ENCODE assay signal across 26 cellular contexts in the genomic region with DNA sequence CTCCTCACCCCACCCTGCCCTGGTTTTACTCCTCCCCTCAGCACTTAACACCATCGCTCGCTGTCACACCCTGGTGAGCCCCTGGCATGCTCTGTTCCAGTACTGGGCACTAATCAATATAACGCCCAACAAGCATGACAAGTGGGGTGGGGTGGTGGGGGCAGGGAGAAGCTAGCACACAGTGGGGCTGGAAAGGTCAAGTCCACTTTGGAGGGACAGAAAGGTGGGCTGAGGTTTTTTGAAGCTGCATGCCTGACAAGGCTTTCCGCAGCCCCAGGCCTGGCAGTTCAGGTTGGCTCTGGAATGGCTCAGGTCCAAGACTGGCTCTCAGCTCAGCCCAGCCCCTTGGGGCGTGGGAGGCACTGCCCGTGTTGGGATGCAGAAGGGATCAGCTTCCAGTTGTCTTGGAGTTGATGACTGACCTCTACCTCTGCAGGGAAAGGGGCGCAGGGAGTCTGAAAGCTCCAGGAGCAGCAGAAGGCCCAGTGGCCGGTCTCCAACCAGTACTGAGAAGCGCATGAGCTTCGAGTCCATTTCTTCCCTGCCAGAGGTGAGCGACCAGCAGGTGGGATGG. TPM values are rescaled to one million over a fixed set of nuclear protein-coding genes. Genes with fewer than 3 reads are reported as not detected.
DNase-seq lines count a peak whose midpoint lies in the region; ATAC-seq, FAIRE-seq and TF ChIP-seq lines count a peak whose summit lies in the region.
"Had no signal": no experiment of that assay in that cellular context is flagged by ENCODE, and none has a peak within 500 bp of the region (broad histone marks: within the 10 kb centered on the region; RNA-seq: fewer than 3 reads in every experiment).

No MANE protein-coding gene starts in this region.

- BruUV-seq in Calu3 (replicated peaks; lab: Mats Ljungman, UMichigan), result no TSS peak

- H3K23ac ChIP-seq in neuronal stem cell (ENCODE audit: low read depth, low read length, poor library complexity), result no peak overlapping the region

- no peak overlapping the region for H2AK5ac ChIP-seq in neuronal stem cell (ENCODE audit: low read depth, low read length)

- DNase-seq in activated T-cell treated with anti-CD3 and anti-CD28 coated beads, Interleukin-2, amount 50 U/mL, for 72 hours, result no peak
- DNase-seq in activated T-cell treated with anti-CD3 and anti-CD28 coated beads for 4 hours (no peak), caudate nucleus (lab: John Stamatoyannopoulos, UW) (no peak), neuronal stem cell (ENCODE audit: low spot score) (no peak), urothelium cell line (ENCODE audit: low spot score) (no peak), Calu3 (no peak), GM03348 (ENCODE audit: low spot score) (no peak)
- DNase-seq: DMS153, HFFc6, KG1, MM.1S, NCI-H1048, NCI-H1417, NCI-H1694, NCI-H2081, NCI-H2227 treated with DMSO at 0.1 percent for 48 hours, NCI-H69, RPMI8226, SIG-M5 had no signal

- intact Hi-C loops in Calu3 (cut with micrococcal nuclease; ENCODE audit: unreplicated experiment), result no loop called here

- H3K9me3 Mint-ChIP-seq in activated T-cell treated with anti-CD3 and anti-CD28 coated beads, Interleukin-2, amount 50 U/mL, for 72 hours, result no peaks in the 10 kb centered on the region
- no peaks in the 10 kb centered on the region for H3K9me3 Mint-ChIP-seq in Calu3 (ENCODE audit: low read depth, unreplicated experiment)
- H3K9me3 Mint-ChIP-seq: GM23338, HFFc6 had no signal

- H2BK15ac ChIP-seq in neuronal stem cell (ENCODE audit: low read length), result no peak overlapping the region

- peak overlapping the region; percentile 6 for H4K8ac ChIP-seq in neuronal stem cell (ENCODE audit: low read depth, low read length)

- H3K9me3 ChIP-seq in neuronal stem cell (replicated peaks in 1 of 2; ENCODE audit: control insufficient read depth in 2 of 2, insufficient read depth in 1 of 2, low read depth in 1 of 2, low read length in 2 of 2), result no peaks in the 10 kb centered on the region
- H3K9me3 ChIP-seq: HAP-1 had no signal

- H3K18ac ChIP-seq in neuronal stem cell (ENCODE audit: low read length), result peak overlapping the region; percentile 16

- no peak for ATAC-seq in activated T-cell treated with anti-CD3 and anti-CD28 coated beads, Interleukin-2, amount 50 U/mL, for 72 hours (replicated peaks in 1 of 2)
- ATAC-seq in GM19035 (IDR thresholded peaks at IDR 0.05; ENCODE audit: unreplicated experiment), result no peak
- ATAC-seq: GM23338 had no signal

- H3K27me3 ChIP-seq in neuronal stem cell (ENCODE audit: control insufficient read depth in 3 of 3, insufficient read depth in 3 of 3, low read depth in 1 of 3, low read length in 3 of 3), result no peaks in the 10 kb centered on the region

- H3K9ac ChIP-seq in neuronal stem cell (ENCODE audit: low read depth, low read length, poor library complexity), result no peak overlapping the region

- FAIRE-seq in urothelium cell line (lab: Jason Lieb, UNC), result peak; percentile 87
- FAIRE-seq: GM18507 had no signal

- H3K4me3 ChIP-seq in neuronal stem cell (ENCODE audit: low read length in 2 of 2), result no peak overlapping the region
- H3K4me3 ChIP-seq: GM23338, HAP-1, SK-N-MC had no signal

- CTCF ChIA-PET in Calu3 (lab: Charles Lee), result no interaction called here

- no peaks in the 10 kb centered on the region for H3K36me3 Mint-ChIP-seq in activated T-cell treated with anti-CD3 and anti-CD28 coated beads, Interleukin-2, amount 50 U/mL, for 72 hours (ENCODE audit: insufficient read depth in 2 of 2)
- H3K36me3 Mint-ChIP-seq in Calu3 (ENCODE audit: insufficient read depth, unreplicated experiment), result peaks cover 16% of the 10 kb centered on the region

- no peak overlapping the region for H3K14ac ChIP-seq in neuronal stem cell (ENCODE audit: low read length)

- H3K27ac ChIP-seq in caudate nucleus (ENCODE audit: low read depth, low read length) (peak overlapping the region; percentile 21), neuronal stem cell (replicated peaks; ENCODE audit: low read length) (no peak overlapping the region)
- H3K27ac ChIP-seq: 22Rv1, SK-N-MC had no signal

- H2BK5ac ChIP-seq in neuronal stem cell (ENCODE audit: low read length), result no peak overlapping the region

- no peak overlapping the region for H2BK120ac ChIP-seq in neuronal stem cell (ENCODE audit: low read depth, low read length)

- H3K4ac ChIP-seq in neuronal stem cell (ENCODE audit: low read length), result no peak overlapping the region

- peak overlapping the region; percentile 42 for H3K27ac Mint-ChIP-seq in activated T-cell treated with anti-CD3 and anti-CD28 coated beads, Interleukin-2, amount 50 U/mL, for 72 hours
- H3K27ac Mint-ChIP-seq in Calu3 (ENCODE audit: unreplicated experiment), result no peak overlapping the region
- H3K27ac Mint-ChIP-seq: B cell, GM23338, HFFc6 had no signal

- no peaks in the 10 kb centered on the region for H3K4me1 Mint-ChIP-seq in activated T-cell treated with anti-CD3 and anti-CD28 coated beads, Interleukin-2, amount 50 U/mL, for 72 hours (ENCODE audit: low read depth)
- peaks cover 9% of the 10 kb centered on the region for H3K4me1 Mint-ChIP-seq in Calu3 (ENCODE audit: low read depth, unreplicated experiment)
- H3K4me1 Mint-ChIP-seq: B cell had no signal

- peaks cover 18% of the 10 kb centered on the region for H3K79me1 ChIP-seq in neuronal stem cell (ENCODE audit: low read depth, low read length)

- H4K91ac ChIP-seq in neuronal stem cell (ENCODE audit: low read depth, low read length, poor library complexity), result no peak overlapping the region

- no peak overlapping the region for H3K4me3 Mint-ChIP-seq in activated T-cell treated with anti-CD3 and anti-CD28 coated beads, Interleukin-2, amount 50 U/mL, for 72 hours
- no peak overlapping the region for H3K4me3 Mint-ChIP-seq in Calu3 (ENCODE audit: low read depth, unreplicated experiment)
- H3K4me3 Mint-ChIP-seq: B cell, GM23338, HFFc6 had no signal

- no CpG with 5 or more reads among the region's 11 CpGs for WGBS in neuronal stem cell (ENCODE audit: extremely low coverage in 2 of 2, insufficient read length in 2 of 2, insufficient replicate concordance in 1 of 2), 2 donors

- H3K4me2 ChIP-seq in neuronal stem cell (ENCODE audit: insufficient read depth, low read length, poor library complexity, severe bottlenecking), result no peak overlapping the region
- H3K4me2 ChIP-seq: GM23338 had no signal

- no peak for TF ChIP-seq CTCF in Calu3 (IDR thresholded peaks at IDR 0.05; ENCODE audit: unreplicated experiment)

- H2AFZ ChIP-seq in neuronal stem cell (ENCODE audit: low read length), result no peak overlapping the region
- H2AFZ ChIP-seq: GM23338 had no signal

- peaks cover 63 to 68% of the 10 kb centered on the region in 2 donors for H3K36me3 ChIP-seq in neuronal stem cell (replicated peaks in 1 of 2; ENCODE audit: control insufficient read depth in 2 of 2, insufficient read depth in 2 of 2, low read length in 2 of 2)

- H2BK12ac ChIP-seq in neuronal stem cell (ENCODE audit: low read length), result no peak overlapping the region

- peaks cover 4 to 10% of the 10 kb centered on the region in 2 donors for H3K4me1 ChIP-seq in neuronal stem cell (ENCODE audit: control insufficient read depth in 2 of 2, insufficient read depth in 1 of 2, low read depth in 1 of 2, low read length in 2 of 2)
- H3K4me1 ChIP-seq: HAP-1 had no signal

- H3K27me3 Mint-ChIP-seq in activated T-cell treated with anti-CD3 and anti-CD28 coated beads, Interleukin-2, amount 50 U/mL, for 72 hours (ENCODE audit: low read depth), result no peaks in the 10 kb centered on the region
- no peaks in the 10 kb centered on the region for H3K27me3 Mint-ChIP-seq in Calu3 (ENCODE audit: unreplicated experiment)
- H3K27me3 Mint-ChIP-seq: B cell had no signal

RNA-seq across cellular contexts. Expression of a gene that starts 34.2 kb away (rescaled TPM):
- total RNA-seq in activated T-cell treated with anti-CD3 and anti-CD28 coated beads, Interleukin-2, amount 50 U/mL, for 72 hours, result 1 to 10 TPM; 2.4 to 8.8 TPM
- 66.9 TPM for polyA plus RNA-seq in neuronal stem cell (2013, experiment 1 of 2)
- polyA plus RNA-seq in neuronal stem cell (2013, experiment 2 of 2), result 64.7 TPM
- total RNA-seq in Calu3 (2022), result 39.0 and 53.6 TPM in 2 replicates
